31 cellular contexts compared by ENCODE assay signal in genomic region chr11:70416881-70417280, GRCh38.
"Had no signal": no experiment of that assay in that cellular context is flagged by ENCODE, and none has a peak within 500 bp of the region (broad histone marks: within the 10 kb centered on the region; RNA-seq: fewer than 3 reads in every experiment).

No MANE protein-coding gene starts in this region.

- H3K27me3 ChIP-seq: adrenal gland, body of pancreas, brain microvascular endothelial cell, breast epithelium had no signal

- H3K4me3 ChIP-seq: adrenal gland, body of pancreas, breast epithelium had no signal

- H3K4me1 ChIP-seq: body of pancreas, breast epithelium had no signal

- FAIRE-seq: astrocyte, TTC549 had no signal

- DNase-seq: activated B cell treated with CpG ODN at 0.5 μM for 24 hours; activated CD4-positive, alpha-beta memory T cell treated with anti-CD3 and anti-CD28 coated beads for 36 hours; activated CD4-positive, alpha-beta T cell treated with anti-CD3 and anti-CD28 coated beads for 4 hours; activated CD4-positive, alpha-beta T cell treated with anti-CD3 and anti-CD28 coated beads, Interleukin-2, amount 10 ng/mL, durations not matched to agents 24 days and 14 days; activated CD4-positive, alpha-beta T cell treated with anti-CD3 and anti-CD28 coated beads, Interleukin-2, amount 50 U/mL, for 1 hour; activated CD4-positive, alpha-beta T cell treated with anti-CD3 and anti-CD28 coated beads, Interleukin-2, amount 50 U/mL, for 4 hours; activated CD4-positive, CD25-positive, alpha-beta regulatory T cell treated with anti-CD3 and anti-CD28 coated beads, Interleukin-2, amount 50 U/mL, for 72 hours; activated CD8-positive, alpha-beta memory T cell treated with anti-CD3 and anti-CD28 coated beads, Interleukin-2, amount 50 U/mL, for 4 hours; activated CD8-positive, alpha-beta T cell treated with anti-CD3 and anti-CD28 coated beads for 36 hours; activated effector memory CD4-positive, alpha-beta T cell treated with anti-CD3 and anti-CD28 coated beads, Interleukin-2, amount 50 U/mL, for 16 hours; activated gamma-delta T cell treated with Interleukin-2 at 50 U/mL for 16 hours; activated naive CD4-positive, alpha-beta T cell; activated naive CD4-positive, alpha-beta T cell treated with anti-CD3 and anti-CD28 coated beads for 36 hours; activated naive CD4-positive, alpha-beta T cell treated with anti-CD3 and anti-CD28 coated beads, Interleukin-2, amount 50 U/mL, for 16 hours; activated naive CD8-positive, alpha-beta T cell treated with anti-CD3 and anti-CD28 coated beads for 36 hours; activated T-cell treated with anti-CD3 and anti-CD28 coated beads for 4 hours; activated T-cell treated with anti-CD3 and anti-CD28 coated beads, Interleukin-2, amount 50 U/mL, for 1 hour; activated T-cell treated with anti-CD3 and anti-CD28 coated beads, Interleukin-2, amount 50 U/mL, for 4 hours; activated T-cell treated with anti-CD3 and anti-CD28 coated beads, Interleukin-2, amount 50 U/mL, for 72 hours; adrenal gland; amniotic stem cell; aorta; body of pancreas; brain microvascular endothelial cell; central memory CD4-positive, alpha-beta T cell; T-helper 2 cell; T-helper 9 cell had no signal

- H3K27ac ChIP-seq: adrenal gland, body of pancreas, brain microvascular endothelial cell, breast epithelium, VCaP had no signal

- H3K9me3 ChIP-seq: adrenal gland, body of pancreas, breast epithelium had no signal
